ENCODE assay signal across 11 cellular contexts in genomic region chr10:62924344-62924748, GRCh38.
A peak's percentile ranks its signal among the peaks of the same experiment; 100 is the strongest.
DNase-seq lines count a peak whose midpoint lies in the region; ATAC-seq, FAIRE-seq and TF ChIP-seq lines count a peak whose summit lies in the region.
"Had no signal": no experiment of that assay in that cellular context is flagged by ENCODE, and none has a peak within 500 bp of the region (broad histone marks: within the 10 kb centered on the region; RNA-seq: fewer than 3 reads in every experiment).

No MANE protein-coding gene starts in this region.

- peak; percentile 88 for ATAC-seq in GM21717 (IDR thresholded peaks at IDR 0.05; ENCODE audit: unreplicated experiment)
- ATAC-seq in K562 = peak; percentile 82
- peak; percentile 60 for ATAC-seq in mucosa of descending colon
- ATAC-seq in HG02884 (IDR thresholded peaks at IDR 0.05; ENCODE audit: unreplicated experiment) = no peak

- no peak overlapping the region for H3K4me3 ChIP-seq in K562
- no peak overlapping the region for H3K4me3 ChIP-seq in mucosa of descending colon

- H3K9ac ChIP-seq in K562 (ENCODE audit: insufficient read depth in 1 of 2, low read depth in 2 of 2, low read length in 2 of 2) = peak overlapping the region in 1 of 2 experiments; percentile 70; a peak in 2 of 4 replicates

- CTCF ChIA-PET in K562 (lab: Yijun Ruan, JAX; ENCODE audit: low intra/inter-chr PET ratio) = no interaction called here

- H3K27ac ChIP-seq in K562 (ENCODE audit: extremely low read depth, low read depth, low read length) (no peak overlapping the region), caudate nucleus (ENCODE audit: low read depth, low read length) (no peak overlapping the region)

- no peak for TF ChIP-seq RAD21 in K562 (CRISPR knock-in tag; conservative IDR thresholded peaks at IDR 0.05 in 1 of 2, IDR thresholded peaks at IDR 0.05 in 1 of 2)

- H3K27me3 ChIP-seq in K562 (ENCODE audit: control insufficient read depth in 2 of 2, insufficient read depth in 2 of 2, low read length in 2 of 2) = no peaks in the 10 kb centered on the region

- DNase-seq in DMS53 treated with DMSO at 0.1 percent for 48 hours (lab: John Stamatoyannopoulos, UW; ENCODE audit: unreplicated experiment) (peak; percentile 4), K562 (ENCODE audit: extremely low read depth in 1 of 4, low spot score in 3 of 4) (peak in 1 of 4 experiments; percentile 19), mucosa of descending colon (peak in 1 of 3 donors; percentile 49), caudate nucleus (lab: John Stamatoyannopoulos, UW) (no peak), G401 (ENCODE audit: low spot score) (no peak)
- DNase-seq: NCI-H446; stimulated activated naive CD4-positive, alpha-beta T cell treated with Interleukin-2 at 50 U/mL for 16 hours; T-helper 9 cell had no signal

- POLR2A ChIA-PET in K562 (lab: Yijun Ruan, JAX) = no interaction called here

- peaks cover 0 to 6% of the 10 kb centered on the region in 2 experiments; a peak in 2 of 5 replicates for H3K4me1 ChIP-seq in K562 (replicated peaks in 1 of 2; ENCODE audit: control insufficient read depth in 2 of 2, insufficient read depth in 2 of 2, low read length in 2 of 2)
- no peaks in the 10 kb centered on the region for H3K4me1 ChIP-seq in mucosa of descending colon (ENCODE audit: low read depth)

- H3K36me3 ChIP-seq in K562 (ENCODE audit: control insufficient read depth, insufficient read depth, low read length) (no peaks in the 10 kb centered on the region), mucosa of descending colon (ENCODE audit: low read depth) (no peaks in the 10 kb centered on the region)

- H3K79me2 ChIP-seq in K562 (ENCODE audit: control insufficient read depth, insufficient read depth, low read length) = no peaks in the 10 kb centered on the region

- in situ Hi-C loops in K562 (cut with MboI) = no loop called here
- in situ Hi-C loops in G401 (cut with HindIII; ENCODE audit: low sequenced_read_pairs) = no loop called here

- no peaks in the 10 kb centered on the region for H3K9me3 ChIP-seq in K562 (replicated peaks; ENCODE audit: control insufficient read depth, insufficient read depth, low read depth, low read length)
- H3K9me3 ChIP-seq in mucosa of descending colon = no peaks in the 10 kb centered on the region

- H3K4me2 ChIP-seq in K562 (ENCODE audit: insufficient read depth, low read length) = peak overlapping the region; percentile 26

- intact Hi-C loops in K562 (cut with micrococcal nuclease) = no loop called here
- intact Hi-C loops in mucosa of descending colon (cut with DNase I, micrococcal nuclease) = no loop called here

- no peak for TF ChIP-seq EP300 in K562 (IDR thresholded peaks at IDR 0.05; ENCODE audit: low read length)

- WGBS in K562 (ENCODE audit: insufficient coverage, low coverage, missing lambda C conversion rate) = under 1% methylated on average over 20 of the region's 20 CpGs

- no peaks in the 10 kb centered on the region for H3K9me1 ChIP-seq in K562 (ENCODE audit: control insufficient read depth, insufficient read depth, low read length)

- H4K20me1 ChIP-seq in K562 (replicated peaks; ENCODE audit: control insufficient read depth, insufficient read depth, low read length) = no peaks in the 10 kb centered on the region

- H2AFZ ChIP-seq in K562 (ENCODE audit: low read depth, low read length) = peak overlapping the region; percentile 52; the same call in 1 of the 2 replicates

- TF ChIP-seq CTCF in K562 (IDR thresholded peaks at IDR 0.05 in 2 of 3, conservative IDR thresholded peaks at IDR 0.05 in 1 of 3; ENCODE audit: insufficient read depth in 2 of 3, low read depth in 1 of 3, low read length in 3 of 3) (no peak), mucosa of descending colon (IDR thresholded peaks at IDR 0.05) (no peak)

- BruUV-seq in K562 (replicated peaks; lab: Mats Ljungman, UMichigan) = no TSS peak

- FAIRE-seq in K562 (lab: Jason Lieb, UNC) = no peak
- FAIRE-seq: G401.6 had no signal

- TF ChIP-seq POLR2A in K562 (conservative IDR thresholded peaks at IDR 0.05) = no peak

TF ChIP-seq in K562, 482 proteins besides CTCF, POLR2A, EP300 and RAD21:
- no peak for TF ChIP-seq ZNF518B (CRISPR knock-in tag; IDR thresholded peaks at IDR 0.05)
- TF ChIP-seq ZNF274 (IDR thresholded peaks at IDR 0.05; ENCODE audit: borderline replicate concordance, low read depth, low read length) = no peak
- no peak for TF ChIP-seq HES1 (IDR thresholded peaks at IDR 0.05; ENCODE audit: low read depth)
- no peak for TF ChIP-seq SNAPC5 (CRISPR knock-in tag; IDR thresholded peaks at IDR 0.05)
- TF ChIP-seq ETS1 (conservative IDR thresholded peaks at IDR 0.05; ENCODE audit: control insufficient read depth, low read depth, low read length) = no peak
- TF ChIP-seq YBX1 (IDR thresholded peaks at IDR 0.05) = no peak
- TF ChIP-seq ZNF124 (CRISPR knock-in tag; IDR thresholded peaks at IDR 0.05) = no peak
- TF ChIP-seq CGGBP1 (CRISPR knock-in tag; IDR thresholded peaks at IDR 0.05) = no peak
- TF ChIP-seq SAFB2 (IDR thresholded peaks at IDR 0.05; ENCODE audit: borderline replicate concordance, low read depth, low read length, severe bottlenecking) = no peak
- no peak for TF ChIP-seq TGIF2 (CRISPR knock-in tag; IDR thresholded peaks at IDR 0.05)
- TF ChIP-seq NFYB (IDR thresholded peaks at IDR 0.05; ENCODE audit: extremely low read depth, insufficient read length) = no peak
- TF ChIP-seq SMARCE1 (IDR thresholded peaks at IDR 0.05) = no peak
- TF ChIP-seq STAG1 (CRISPR knock-in tag; IDR thresholded peaks at IDR 0.05; ENCODE audit: borderline replicate concordance) = no peak
- no peak for TF ChIP-seq NR0B1 (IDR thresholded peaks at IDR 0.05; ENCODE audit: partially characterized antibody)
- TF ChIP-seq FOXK2 (conservative IDR thresholded peaks at IDR 0.05 in 1 of 2, IDR thresholded peaks at IDR 0.05 in 1 of 2; ENCODE audit: low read depth in 2 of 2) = no peak
- no peak for TF ChIP-seq BRF1 (IDR thresholded peaks at IDR 0.05; ENCODE audit: borderline replicate concordance, extremely low read depth, insufficient read length)
